Comparison of ENCODE assay signal across 21 cellular contexts in genomic region chr17:9883451-9883850, GRCh38. TPM values are rescaled to one million over a fixed set of nuclear protein-coding genes. Genes with fewer than 3 reads are reported as not detected.
A peak's percentile ranks its signal among the peaks of the same experiment; 100 is the strongest.
DNase-seq lines count a peak whose midpoint lies in the region; ATAC-seq, FAIRE-seq and TF ChIP-seq lines count a peak whose summit lies in the region.
"Had no signal": no experiment of that assay in that cellular context is flagged by ENCODE, and none has a peak within 500 bp of the region (broad histone marks: within the 10 kb centered on the region; RNA-seq: fewer than 3 reads in every experiment).

No MANE protein-coding gene starts in this region.

- CTCF ChIA-PET in HepG2 (lab: Yijun Ruan, JAX; ENCODE audit: low intra/inter-chr PET ratio, low total read pairs): no interaction called here
- CTCF ChIA-PET in K562 (lab: Yijun Ruan, JAX; ENCODE audit: low intra/inter-chr PET ratio): no interaction called here
- CTCF ChIA-PET in activated CD8-positive, alpha-beta T cell treated with anti-CD3 and anti-CD28 coated beads, Interleukin-2, amount 10 ng/mL, durations not matched to agents 7 days and 5 days (lab: Charles Lee): no interaction called here

- H3K36me3 ChIP-seq in HepG2 (replicated peaks in 1 of 2; ENCODE audit: control insufficient read depth in 1 of 2, insufficient read depth in 2 of 2, low read length in 2 of 2) (no peaks in the 10 kb centered on the region), right lobe of liver (no peaks in the 10 kb centered on the region), K562 (ENCODE audit: control insufficient read depth, insufficient read depth, low read length) (no peaks in the 10 kb centered on the region)
- H3K36me3 ChIP-seq: HAP-1 had no signal

- H3K4me3 Mint-ChIP-seq in activated CD8-positive, alpha-beta T cell treated with anti-CD3 and anti-CD28 coated beads, Interleukin-2, amount 10 ng/mL, durations not matched to agents 7 days and 5 days: no peak overlapping the region
- H3K4me3 Mint-ChIP-seq: CD4-positive, alpha-beta memory T cell; GM23338 had no signal

- H3K4me1 ChIP-seq in HepG2 (ENCODE audit: insufficient read depth, low read length) (no peaks in the 10 kb centered on the region), right lobe of liver (no peaks in the 10 kb centered on the region), K562 (replicated peaks in 1 of 2; ENCODE audit: control insufficient read depth in 2 of 2, insufficient read depth in 2 of 2, low read length in 2 of 2) (no peaks in the 10 kb centered on the region)
- H3K4me1 ChIP-seq: HAP-1 had no signal

- H3K4me3 ChIP-seq in HepG2 (replicated peaks in 1 of 3; ENCODE audit: insufficient read depth in 1 of 3, low read depth in 2 of 3, low read length in 3 of 3) (no peak overlapping the region), right lobe of liver (no peak overlapping the region), K562 (no peak overlapping the region)
- H3K4me3 ChIP-seq: GM23338, HAP-1 had no signal

- ATAC-seq in HepG2 (no peak), right lobe of liver (no peak), K562 (no peak), HG03442 (IDR thresholded peaks at IDR 0.05; ENCODE audit: unreplicated experiment) (no peak)
- ATAC-seq in activated CD8-positive, alpha-beta T cell treated with anti-CD3 and anti-CD28 coated beads, Interleukin-2, amount 10 ng/mL, durations not matched to agents 7 days and 5 days: no peak
- ATAC-seq: GM23338 had no signal

- H3K9me3 ChIP-seq in HepG2 (ENCODE audit: low read length): peaks cover 17% of the 10 kb centered on the region
- H3K9me3 ChIP-seq in right lobe of liver: peaks cover 0 to 10% (median 0%) of the 10 kb centered on the region in 4 donors
- no peaks in the 10 kb centered on the region for H3K9me3 ChIP-seq in K562 (replicated peaks; ENCODE audit: control insufficient read depth, insufficient read depth, low read depth, low read length)
- H3K9me3 ChIP-seq: HAP-1 had no signal

- intact Hi-C loops in HepG2 (cut with micrococcal nuclease; ENCODE audit: unreplicated experiment): no loop called here
- intact Hi-C loops in right lobe of liver (cut with DNase I): no loop called here
- intact Hi-C loops in K562 (cut with micrococcal nuclease): no loop called here

- H3K27me3 Mint-ChIP-seq in activated CD8-positive, alpha-beta T cell treated with anti-CD3 and anti-CD28 coated beads, Interleukin-2, amount 10 ng/mL, durations not matched to agents 7 days and 5 days (ENCODE audit: low read depth): no peaks in the 10 kb centered on the region

- H3K27ac ChIP-seq in HepG2 (ENCODE audit: extremely low read length, insufficient read depth, low read length) (no peak overlapping the region), right lobe of liver (no peak overlapping the region), K562 (ENCODE audit: extremely low read depth, low read depth, low read length) (no peak overlapping the region)

- TF ChIP-seq CTCF in HepG2 (CRISPR knock-in tag; IDR thresholded peaks at IDR 0.05) (no peak), right lobe of liver (IDR thresholded peaks at IDR 0.05) (no peak), K562 (IDR thresholded peaks at IDR 0.05 in 2 of 3, conservative IDR thresholded peaks at IDR 0.05 in 1 of 3; ENCODE audit: insufficient read depth in 2 of 3, low read depth in 1 of 3, low read length in 3 of 3) (no peak)

- DNase-seq in HepG2 (ENCODE audit: low spot score): no peak
- no peak for DNase-seq in right lobe of liver
- peak; percentile 0 for DNase-seq in OCI-M1 (lab: John Stamatoyannopoulos, UW)
- DNase-seq in K562 (ENCODE audit: extremely low read depth in 1 of 4, low spot score in 3 of 4): no peak
- DNase-seq in activated CD8-positive, alpha-beta T cell treated with anti-CD3 and anti-CD28 coated beads, Interleukin-2, amount 10 ng/mL, durations not matched to agents 7 days and 5 days: no peak
- DNase-seq in activated CD4-positive, alpha-beta T cell treated with anti-CD3 and anti-CD28 coated beads for 48 hours: no peak
- DNase-seq: 8988T; C1 segment of cervical spinal cord; Calu3; CD4-positive, alpha-beta memory T cell; COR-L47; DMS53; DMS79 treated with DMSO at 0.1 percent for 48 hours had no signal

- peaks cover 15% of the 10 kb centered on the region for H3K9me3 Mint-ChIP-seq in activated CD8-positive, alpha-beta T cell treated with anti-CD3 and anti-CD28 coated beads, Interleukin-2, amount 10 ng/mL, durations not matched to agents 7 days and 5 days (ENCODE audit: insufficient read depth)

- H3K27ac Mint-ChIP-seq in activated CD8-positive, alpha-beta T cell treated with anti-CD3 and anti-CD28 coated beads, Interleukin-2, amount 10 ng/mL, durations not matched to agents 7 days and 5 days: no peak overlapping the region
- H3K27ac Mint-ChIP-seq: CD4-positive, alpha-beta memory T cell; GM23338 had no signal

- H3K9ac ChIP-seq in HepG2 (ENCODE audit: insufficient read depth, low read depth, low read length): no peak overlapping the region
- H3K9ac ChIP-seq in K562 (ENCODE audit: insufficient read depth in 1 of 2, low read depth in 2 of 2, low read length in 2 of 2): no peak overlapping the region

- no peak for FAIRE-seq in HepG2 (lab: Jason Lieb, UNC)
- no peak for FAIRE-seq in K562 (lab: Jason Lieb, UNC)
- FAIRE-seq: H54 had no signal

- no peaks in the 10 kb centered on the region for H3K4me1 Mint-ChIP-seq in activated CD8-positive, alpha-beta T cell treated with anti-CD3 and anti-CD28 coated beads, Interleukin-2, amount 10 ng/mL, durations not matched to agents 7 days and 5 days (ENCODE audit: low read depth)
- H3K4me1 Mint-ChIP-seq: CD4-positive, alpha-beta memory T cell; GM23338 had no signal

- H3K4me2 ChIP-seq in HepG2 (ENCODE audit: low read depth, low read length): no peak overlapping the region
- no peak overlapping the region for H3K4me2 ChIP-seq in K562 (ENCODE audit: insufficient read depth, low read length)
- H3K4me2 ChIP-seq: GM23338 had no signal

- H3K27me3 ChIP-seq in HepG2 (ENCODE audit: control insufficient read depth in 1 of 2, insufficient read depth in 2 of 2, low read length in 2 of 2): peaks cover 0 to 10% of the 10 kb centered on the region in 2 experiments; a peak in 4 of 5 replicates
- H3K27me3 ChIP-seq in right lobe of liver: no peaks in the 10 kb centered on the region
- H3K27me3 ChIP-seq in K562 (ENCODE audit: control insufficient read depth in 2 of 2, insufficient read depth in 2 of 2, low read length in 2 of 2): no peaks in the 10 kb centered on the region

- no peak overlapping the region for H2AFZ ChIP-seq in HepG2 (ENCODE audit: low read length)
- H2AFZ ChIP-seq in K562 (ENCODE audit: low read depth, low read length): no peak overlapping the region
- H2AFZ ChIP-seq: GM23338 had no signal

- H3K36me3 Mint-ChIP-seq in activated CD8-positive, alpha-beta T cell treated with anti-CD3 and anti-CD28 coated beads, Interleukin-2, amount 10 ng/mL, durations not matched to agents 7 days and 5 days (ENCODE audit: low read depth): no peaks in the 10 kb centered on the region

- no peak for TF ChIP-seq POLR2A in HepG2 (IDR thresholded peaks at IDR 0.05; ENCODE audit: insufficient read depth in 1 of 2, low read depth in 2 of 2, low read length in 2 of 2)
- no peak for TF ChIP-seq POLR2A in right lobe of liver (IDR thresholded peaks at IDR 0.05)
- no peak for TF ChIP-seq POLR2A in K562 (conservative IDR thresholded peaks at IDR 0.05)

- TF ChIP-seq RAD21 in HepG2 (CRISPR knock-in tag; IDR thresholded peaks at IDR 0.05) (no peak), K562 (CRISPR knock-in tag; conservative IDR thresholded peaks at IDR 0.05 in 1 of 2, IDR thresholded peaks at IDR 0.05 in 1 of 2) (no peak)

- H4K20me1 ChIP-seq in HepG2 (ENCODE audit: insufficient read depth, low read length) (no peaks in the 10 kb centered on the region), K562 (replicated peaks; ENCODE audit: control insufficient read depth, insufficient read depth, low read length) (no peaks in the 10 kb centered on the region)

- H3K79me2 ChIP-seq in HepG2 (ENCODE audit: insufficient read depth, low read length) (no peaks in the 10 kb centered on the region), K562 (ENCODE audit: control insufficient read depth, insufficient read depth, low read length) (no peaks in the 10 kb centered on the region)

- BruUV-seq in HepG2 (replicated peaks; lab: Mats Ljungman, UMichigan): no TSS peak
- BruUV-seq in K562 (replicated peaks; lab: Mats Ljungman, UMichigan): no TSS peak

- in situ Hi-C loops in HepG2 (cut with HindIII; ENCODE audit: extremely low pct_ligation_motif_present, low pct_unique_long_range_greater_than_20kb): no loop called here
- in situ Hi-C loops in K562 (cut with MboI): no loop called here

- POLR2A ChIA-PET in HepG2 (lab: Yijun Ruan, JAX): no interaction called here
- POLR2A ChIA-PET in K562 (lab: Yijun Ruan, JAX): no interaction called here
- POLR2A ChIA-PET in activated CD8-positive, alpha-beta T cell treated with anti-CD3 and anti-CD28 coated beads, Interleukin-2, amount 10 ng/mL, durations not matched to agents 7 days and 5 days (lab: Charles Lee): no interaction called here

- no peak for TF ChIP-seq EP300 in HepG2 (IDR thresholded peaks at IDR 0.05; ENCODE audit: low read depth in 2 of 2, low read length in 2 of 2)
- no peak for TF ChIP-seq EP300 in HepG2 (CRISPR knock-in tag; IDR thresholded peaks at IDR 0.05; ENCODE audit: borderline replicate concordance)
- TF ChIP-seq EP300 in K562 (IDR thresholded peaks at IDR 0.05; ENCODE audit: low read length): no peak

- no peaks in the 10 kb centered on the region for H3K9me1 ChIP-seq in K562 (ENCODE audit: control insufficient read depth, insufficient read depth, low read length)

RNA-seq across cellular contexts. Expression of gene RCVRN, which starts 21.6 kb away (rescaled TPM):
- total RNA-seq in HepG2 (2016; rRNA removed; fragmentation: Illumina TruSeq; extraction: Trizol): not detected in 2 replicates
- not detected in 2 replicates for total RNA-seq in HepG2 (2016; cell fraction: cytosol; rRNA removed; fragmentation: Illumina TruSeq; extraction: Trizol; ENCODE audit: low read depth)
- not detected in 2 replicates for total RNA-seq in HepG2 (2016; cell fraction: insoluble cytoplasmic fraction; rRNA removed; fragmentation: Illumina TruSeq; extraction: Trizol)
- total RNA-seq in HepG2 (2016; cell fraction: membrane; rRNA removed; fragmentation: Illumina TruSeq; extraction: Trizol): not detected in 2 replicates
- total RNA-seq in HepG2 (2016; cell fraction: nucleus; rRNA removed; fragmentation: Illumina TruSeq; extraction: Trizol): not detected in 2 replicates
- not detected in 2 replicates for polyA plus RNA-seq in HepG2 (2011; rRNA removed)
- not detected in 2 replicates for polyA plus RNA-seq in HepG2 (2011; cell fraction: cytosol; rRNA removed)
- not detected in 2 replicates for polyA plus RNA-seq in HepG2 (2011; cell fraction: nucleus; rRNA removed)
- polyA plus RNA-seq in HepG2 (2012): not detected in 2 replicates
- not detected in 2 replicates for polyA plus RNA-seq in HepG2 (2016; cell fraction: cytosol; fragmentation: Illumina TruSeq; extraction: Trizol; ENCODE audit: low read depth)
- polyA plus RNA-seq in HepG2 (2016; cell fraction: insoluble cytoplasmic fraction; fragmentation: Illumina TruSeq; extraction: Trizol; ENCODE audit: low read depth): not detected in 2 replicates
- not detected in 2 replicates for polyA plus RNA-seq in HepG2 (2016; cell fraction: membrane; fragmentation: Illumina TruSeq; extraction: Trizol; ENCODE audit: low read depth)
- polyA plus RNA-seq in HepG2 (2016; cell fraction: nucleus; fragmentation: Illumina TruSeq; extraction: Trizol; ENCODE audit: insufficient read depth, low read depth): not detected in 2 replicates
- 0.12 TPM in 1 of 2 replicates, not detected in the other for polyA minus RNA-seq in HepG2 (2011; rRNA and poly(A)+ RNA removed; ENCODE audit: low replicate concordance)
- polyA minus RNA-seq in HepG2 (2011; cell fraction: cytosol; rRNA and poly(A)+ RNA removed): not detected in 2 replicates
- not detected in 2 replicates for polyA minus RNA-seq in HepG2 (2011; cell fraction: nucleus; rRNA and poly(A)+ RNA removed)
- not detected for total RNA-seq in right lobe of liver
- not detected in 2 replicates for total RNA-seq in K562 (2011; cell fraction: chromatin; rRNA removed; ENCODE audit: low replicate concordance)
- not detected in 2 replicates for total RNA-seq in K562 (2011; cell fraction: nucleolus; rRNA removed)
- not detected in 2 replicates for total RNA-seq in K562 (2011; cell fraction: nucleoplasm; rRNA removed)
- not detected in 2 replicates for total RNA-seq in K562 (2014; rRNA removed)
- total RNA-seq in K562 (2014; rRNA removed; fragmentation: Illumina TruSeq; extraction: Trizol): not detected in 2 replicates
- not detected in 2 replicates for total RNA-seq in K562 (2015; rRNA removed; fragmentation: Illumina TruSeq; extraction: Trizol)
- not detected in 2 replicates for total RNA-seq in K562 (2021)
- polyA plus RNA-seq in K562 (2011; rRNA removed): not detected in 2 replicates
- polyA plus RNA-seq in K562 (2011; cell fraction: cytosol; rRNA removed): not detected in 2 replicates
- not detected in 2 replicates for polyA plus RNA-seq in K562 (2011; cell fraction: nucleus; rRNA removed)
- not detected in 2 replicates for polyA plus RNA-seq in K562 (2012)
- not detected in 2 replicates for polyA plus RNA-seq in K562 (2014; fragmentation: Illumina TruSeq; extraction: Trizol)
- polyA plus RNA-seq in K562 (2014; fragmentation: Nextera tagmentation; extraction: Ambion mirVana): not detected
- not detected in 2 replicates for polyA plus RNA-seq in K562 (2014; rRNA removed)
- not detected in 2 replicates for polyA minus RNA-seq in K562 (2011; rRNA and poly(A)+ RNA removed)
- polyA minus RNA-seq in K562 (2011; cell fraction: cytosol; rRNA and poly(A)+ RNA removed): not detected in 2 replicates
- polyA minus RNA-seq in K562 (2011; cell fraction: nucleus; rRNA and poly(A)+ RNA removed): not detected in 2 replicates
- not detected for total RNA-seq in activated CD8-positive, alpha-beta T cell treated with anti-CD3 and anti-CD28 coated beads, Interleukin-2, amount 10 ng/mL, durations not matched to agents 7 days and 5 days
- total RNA-seq: A673; Calu3; CD4-positive, alpha-beta memory T cell; Daoy; G401; GM23338 had no signal
- polyA plus RNA-seq: BJ; CD4-positive, alpha-beta memory T cell; GM23338 had no signal

RNA-seq across cellular contexts. Expression of gene GLP2R, which starts 57.7 kb away (rescaled TPM):
- total RNA-seq in HepG2 (2016; rRNA removed; fragmentation: Illumina TruSeq; extraction: Trizol) (1.4 and 1.9 TPM in 2 replicates), right lobe of liver (1 to 10 TPM in 1 of 6 experiments, under 1 TPM in 5; 0.12 to 2.4 (median 0.63) TPM), K562 (2014; rRNA removed) (not detected in 2 replicates), K562 (2014; rRNA removed; fragmentation: Illumina TruSeq; extraction: Trizol) (not detected in 2 replicates), K562 (2015; rRNA removed; fragmentation: Illumina TruSeq; extraction: Trizol) (not detected in 2 replicates), K562 (2021) (not detected in 2 replicates)
- total RNA-seq in HepG2 (2016; cell fraction: cytosol; rRNA removed; fragmentation: Illumina TruSeq; extraction: Trizol; ENCODE audit: low read depth): 0.35 and 0.51 TPM in 2 replicates
- total RNA-seq in HepG2 (2016; cell fraction: insoluble cytoplasmic fraction; rRNA removed; fragmentation: Illumina TruSeq; extraction: Trizol): 2.0 and 2.3 TPM in 2 replicates
- 0.76 and 1.8 TPM in 2 replicates for total RNA-seq in HepG2 (2016; cell fraction: membrane; rRNA removed; fragmentation: Illumina TruSeq; extraction: Trizol)
- total RNA-seq in HepG2 (2016; cell fraction: nucleus; rRNA removed; fragmentation: Illumina TruSeq; extraction: Trizol): 0.97 and 2.6 TPM in 2 replicates
- polyA plus RNA-seq in HepG2 (2011; rRNA removed) (0.21 and 0.65 TPM in 2 replicates), K562 (2011; rRNA removed) (not detected in 2 replicates), K562 (2014; fragmentation: Illumina TruSeq; extraction: Trizol) (not detected in 2 replicates), K562 (2014; fragmentation: Nextera tagmentation; extraction: Ambion mirVana) (not detected), K562 (2014; rRNA removed) (not detected in 2 replicates)
- 0.36 and 0.62 TPM in 2 replicates for polyA plus RNA-seq in HepG2 (2011; cell fraction: cytosol; rRNA removed)
- 0.14 and 0.48 TPM in 2 replicates for polyA plus RNA-seq in HepG2 (2011; cell fraction: nucleus; rRNA removed)
- polyA plus RNA-seq in HepG2 (2012): 0.12 and 1.0 TPM in 2 replicates
- polyA plus RNA-seq in HepG2 (2016; cell fraction: cytosol; fragmentation: Illumina TruSeq; extraction: Trizol; ENCODE audit: low read depth): 0.17 and 0.26 TPM in 2 replicates
- polyA plus RNA-seq in HepG2 (2016; cell fraction: insoluble cytoplasmic fraction; fragmentation: Illumina TruSeq; extraction: Trizol; ENCODE audit: low read depth): 1.7 and 1.8 TPM in 2 replicates
- polyA plus RNA-seq in HepG2 (2016; cell fraction: membrane; fragmentation: Illumina TruSeq; extraction: Trizol; ENCODE audit: low read depth): 0.53 and 0.62 TPM in 2 replicates
- polyA plus RNA-seq in HepG2 (2016; cell fraction: nucleus; fragmentation: Illumina TruSeq; extraction: Trizol; ENCODE audit: insufficient read depth, low read depth): 0.96 and 1.2 TPM in 2 replicates
- 5.2 and 791 TPM in 2 replicates for polyA minus RNA-seq in HepG2 (2011; rRNA and poly(A)+ RNA removed; ENCODE audit: low replicate concordance)
- polyA minus RNA-seq in HepG2 (2011; cell fraction: cytosol; rRNA and poly(A)+ RNA removed): 0.26 and 0.49 TPM in 2 replicates
- polyA minus RNA-seq in HepG2 (2011; cell fraction: nucleus; rRNA and poly(A)+ RNA removed): 0.75 and 2.2 TPM in 2 replicates
- not detected in 2 replicates for total RNA-seq in K562 (2011; cell fraction: chromatin; rRNA removed; ENCODE audit: low replicate concordance)
- total RNA-seq in K562 (2011; cell fraction: nucleolus; rRNA removed): not detected in 2 replicates
- total RNA-seq in K562 (2011; cell fraction: nucleoplasm; rRNA removed): not detected in 2 replicates
- not detected in 2 replicates for polyA plus RNA-seq in K562 (2011; cell fraction: cytosol; rRNA removed)
- polyA plus RNA-seq in K562 (2011; cell fraction: nucleus; rRNA removed): not detected in 2 replicates
- polyA plus RNA-seq in K562 (2012): not detected in 2 replicates
- not detected in 2 replicates for polyA minus RNA-seq in K562 (2011; rRNA and poly(A)+ RNA removed)
- 0.46 and 1.9 TPM in 2 replicates for polyA minus RNA-seq in K562 (2011; cell fraction: cytosol; rRNA and poly(A)+ RNA removed)
- polyA minus RNA-seq in K562 (2011; cell fraction: nucleus; rRNA and poly(A)+ RNA removed): 0.13 TPM in 1 of 2 replicates, not detected in the other
- total RNA-seq in activated CD8-positive, alpha-beta T cell treated with anti-CD3 and anti-CD28 coated beads, Interleukin-2, amount 10 ng/mL, durations not matched to agents 7 days and 5 days: not detected
- total RNA-seq: A673; CD4-positive, alpha-beta memory T cell; G401; GM23338 had no signal
- polyA plus RNA-seq: CD4-positive, alpha-beta memory T cell; GM23338 had no signal
